1 cellular context compared by ENCODE assay signal in the genomic region with DNA sequence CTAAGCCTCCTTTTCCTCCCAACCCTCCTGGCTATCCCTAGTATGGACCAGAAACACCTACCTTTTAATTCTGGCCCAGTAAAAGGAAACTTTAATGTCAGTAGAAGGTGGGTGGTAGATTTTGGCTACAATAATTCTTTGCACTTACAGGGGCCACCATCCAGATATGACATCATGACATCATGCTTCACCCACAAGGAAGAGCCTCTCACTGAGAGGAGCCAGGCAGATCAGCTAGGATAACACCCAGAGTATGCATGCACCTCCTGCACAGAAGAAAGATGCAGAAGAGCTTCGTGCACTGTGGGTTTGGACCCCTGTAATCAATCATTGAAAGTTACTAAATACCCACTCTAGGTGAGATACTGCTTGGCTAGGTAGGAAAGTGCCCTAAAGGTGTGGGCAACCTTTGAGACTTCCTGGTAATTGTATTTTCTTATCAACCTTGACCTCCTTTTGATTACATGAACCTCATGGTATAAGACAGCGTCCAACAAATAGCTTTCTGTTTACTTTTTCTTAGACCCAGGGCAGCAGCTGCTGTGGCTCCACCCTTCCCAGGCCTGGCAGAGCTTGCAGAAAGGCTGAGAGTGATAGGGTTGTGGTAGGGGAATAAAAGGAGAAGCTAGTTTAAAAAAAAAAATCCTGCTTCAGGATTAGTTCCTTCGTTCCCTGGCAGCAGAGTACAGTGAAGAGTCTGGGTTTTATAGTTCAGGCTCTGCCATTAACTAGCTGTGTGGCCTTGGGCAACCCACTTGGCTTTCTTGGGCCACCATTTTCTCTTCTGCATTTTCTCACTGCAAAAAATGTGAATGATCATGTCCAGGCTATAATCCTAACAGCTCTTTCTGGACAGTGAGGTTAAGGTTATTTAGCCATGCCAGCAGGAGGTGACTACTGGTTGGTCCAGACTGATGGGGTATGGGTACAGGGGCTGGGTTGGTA.
TF ChIP-seq lines count a peak whose summit lies in the region.

No MANE protein-coding gene starts in this region.

TF ChIP-seq in IMR-90, 13 proteins besides CTCF, POLR2A, EP300 and RAD21:
- no peak for TF ChIP-seq RFX5 (IDR thresholded peaks at IDR 0.05; ENCODE audit: low read depth, low read length)
- no peak for TF ChIP-seq MAFK (IDR thresholded peaks at IDR 0.05; ENCODE audit: low read depth, low read length)
